In the genomic region with DNA sequence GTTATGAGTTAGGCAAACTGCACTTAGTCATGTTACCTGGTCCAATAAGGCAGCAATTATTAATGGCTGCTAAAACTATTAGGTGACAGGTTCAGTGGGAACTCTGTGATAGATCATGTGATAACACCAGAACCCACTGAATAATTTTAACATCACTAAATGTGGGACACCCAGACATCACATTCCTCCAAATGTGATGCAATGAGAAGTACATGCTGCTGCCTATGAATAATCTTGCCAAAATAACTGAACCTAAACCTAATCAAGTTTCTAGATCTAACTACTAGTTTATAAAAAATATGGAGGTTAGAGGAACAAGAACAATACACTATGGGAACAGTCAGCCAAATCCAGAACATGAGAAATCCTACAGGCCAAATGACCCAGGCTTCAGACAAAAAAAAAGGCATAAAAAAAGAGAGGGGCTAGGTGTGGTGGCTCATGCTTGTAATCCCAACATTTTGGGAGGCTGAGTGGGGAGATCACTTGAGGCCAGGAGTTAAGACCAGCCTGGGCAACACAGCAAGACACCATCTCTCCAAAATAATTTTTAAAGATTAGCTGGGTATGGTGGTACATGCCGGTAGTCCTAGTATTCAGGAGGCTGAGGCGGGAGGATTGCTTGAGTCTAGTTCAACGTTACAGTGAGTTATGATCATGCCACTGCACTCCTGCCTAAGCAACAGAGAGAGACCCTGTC, we compare ENCODE assay signal across 29 cellular contexts.
"Had no signal": no experiment of that assay in that cellular context is flagged by ENCODE, and none has a peak within 500 bp of the region (broad histone marks: within the 10 kb centered on the region; RNA-seq: fewer than 3 reads in every experiment).

No MANE protein-coding gene starts in this region.

- H3K4me3 Mint-ChIP-seq: activated CD4-positive, alpha-beta memory T cell treated with anti-CD3 and anti-CD28 coated beads, Interleukin-2, amount 10 ng/mL, durations not matched to agents 7 days and 5 days; activated CD4-positive, alpha-beta T cell treated with anti-CD3 and anti-CD28 coated beads, Interleukin-2, amount 10 ng/mL, durations not matched to agents 7 days and 5 days; activated T-cell treated with anti-CD3 and anti-CD28 coated beads, Interleukin-2, amount 50 U/mL, for 24 hours; effector memory CD8-positive, alpha-beta T cell; naive B cell; nephron progenitor cell; WTC11 had no signal

- DNase-seq: activated CD4-positive, alpha-beta memory T cell treated with anti-CD3 and anti-CD28 coated beads, Interleukin-2, amount 10 ng/mL, durations not matched to agents 7 days and 5 days; activated CD4-positive, alpha-beta T cell treated with anti-CD3 and anti-CD28 coated beads for 1 hour; activated CD4-positive, alpha-beta T cell treated with anti-CD3 and anti-CD28 coated beads, Interleukin-2, amount 10 ng/mL, durations not matched to agents 7 days and 5 days; activated CD8-positive, alpha-beta memory T cell treated with anti-CD3 and anti-CD28 coated beads, Interleukin-2, amount 50 U/mL, for 48 hours; activated gamma-delta T cell; activated naive CD4-positive, alpha-beta T cell treated with anti-CD3 and anti-CD28 coated beads, Interleukin-2, amount 50 U/mL, for 16 hours; activated T-cell treated with anti-CD3 and anti-CD28 coated beads, Interleukin-2, amount 50 U/mL, for 24 hours; amygdala; central memory CD4-positive, alpha-beta T cell; colonic mucosa; effector memory CD8-positive, alpha-beta T cell; glutamatergic neuron; left cardiac atrium; left ventricle myocardium superior; naive B cell; nephron progenitor cell; pancreas; retina; sigmoid colon; stimulated activated CD4-positive, alpha-beta T cell treated with anti-CD3 and anti-CD28 coated beads, Interleukin-15, amount 100 ng/mL, for 24 hours; stimulated activated CD4-positive, alpha-beta T cell treated with anti-CD3 and anti-CD28 coated beads, Interleukin-2, amount 100 ng/mL, for 24 hours; stimulated activated naive CD4-positive, alpha-beta T cell; T-helper 2 cell had no signal

- H3K4me1 Mint-ChIP-seq: nephron progenitor cell, WTC11 had no signal

- H3K9me3 Mint-ChIP-seq: activated CD4-positive, alpha-beta memory T cell treated with anti-CD3 and anti-CD28 coated beads, Interleukin-2, amount 10 ng/mL, durations not matched to agents 7 days and 5 days; activated CD4-positive, alpha-beta T cell treated with anti-CD3 and anti-CD28 coated beads, Interleukin-2, amount 10 ng/mL, durations not matched to agents 7 days and 5 days; activated T-cell treated with anti-CD3 and anti-CD28 coated beads, Interleukin-2, amount 50 U/mL, for 24 hours; effector memory CD8-positive, alpha-beta T cell; naive B cell; nephron progenitor cell; WTC11 had no signal

- ATAC-seq: effector memory CD8-positive, alpha-beta T cell; left cardiac atrium; left ventricle myocardium superior; pancreas; WTC11 had no signal

- H3K4me3 ChIP-seq: breast epithelium, colonic mucosa, hepatocyte, pancreas, prostate gland, sigmoid colon, suprapubic skin, tibial nerve had no signal

- H3K27ac Mint-ChIP-seq: activated CD4-positive, alpha-beta memory T cell treated with anti-CD3 and anti-CD28 coated beads, Interleukin-2, amount 10 ng/mL, durations not matched to agents 7 days and 5 days; activated CD4-positive, alpha-beta T cell treated with anti-CD3 and anti-CD28 coated beads, Interleukin-2, amount 10 ng/mL, durations not matched to agents 7 days and 5 days; activated T-cell treated with anti-CD3 and anti-CD28 coated beads, Interleukin-2, amount 50 U/mL, for 24 hours; naive B cell; nephron progenitor cell; WTC11 had no signal

- H3K36me3 Mint-ChIP-seq: naive B cell, WTC11 had no signal

- H3K27me3 Mint-ChIP-seq: activated CD4-positive, alpha-beta memory T cell treated with anti-CD3 and anti-CD28 coated beads, Interleukin-2, amount 10 ng/mL, durations not matched to agents 7 days and 5 days; activated CD4-positive, alpha-beta T cell treated with anti-CD3 and anti-CD28 coated beads, Interleukin-2, amount 10 ng/mL, durations not matched to agents 7 days and 5 days; activated T-cell treated with anti-CD3 and anti-CD28 coated beads, Interleukin-2, amount 50 U/mL, for 24 hours; effector memory CD8-positive, alpha-beta T cell; naive B cell had no signal
